In the genomic region with DNA sequence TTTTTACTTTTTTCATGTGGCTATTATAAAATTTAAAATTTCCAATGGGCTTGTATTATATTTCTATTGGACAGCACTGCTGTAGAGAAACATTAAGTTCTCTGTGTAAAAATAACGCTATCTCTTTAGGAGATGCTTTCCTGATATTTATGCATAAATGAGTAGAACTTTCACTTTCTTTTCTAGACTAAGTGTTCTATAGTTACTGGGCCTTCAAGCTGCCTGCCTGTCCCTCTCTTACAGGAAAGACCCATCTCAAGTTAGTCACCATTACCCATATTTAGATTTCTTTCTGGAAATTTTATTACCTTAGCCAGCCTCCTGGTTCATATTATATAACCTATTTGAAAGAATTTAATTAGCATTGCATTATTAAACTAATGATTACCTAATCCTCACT, we compare ENCODE assay signal across 2 cellular contexts.
TF ChIP-seq lines count a peak whose summit lies in the region.

No MANE protein-coding gene starts in this region.

TF ChIP-seq in SK-N-SH, 30 proteins besides CTCF, POLR2A, EP300 and RAD21 (continued from another document):
- TF ChIP-seq, protein P1, sequence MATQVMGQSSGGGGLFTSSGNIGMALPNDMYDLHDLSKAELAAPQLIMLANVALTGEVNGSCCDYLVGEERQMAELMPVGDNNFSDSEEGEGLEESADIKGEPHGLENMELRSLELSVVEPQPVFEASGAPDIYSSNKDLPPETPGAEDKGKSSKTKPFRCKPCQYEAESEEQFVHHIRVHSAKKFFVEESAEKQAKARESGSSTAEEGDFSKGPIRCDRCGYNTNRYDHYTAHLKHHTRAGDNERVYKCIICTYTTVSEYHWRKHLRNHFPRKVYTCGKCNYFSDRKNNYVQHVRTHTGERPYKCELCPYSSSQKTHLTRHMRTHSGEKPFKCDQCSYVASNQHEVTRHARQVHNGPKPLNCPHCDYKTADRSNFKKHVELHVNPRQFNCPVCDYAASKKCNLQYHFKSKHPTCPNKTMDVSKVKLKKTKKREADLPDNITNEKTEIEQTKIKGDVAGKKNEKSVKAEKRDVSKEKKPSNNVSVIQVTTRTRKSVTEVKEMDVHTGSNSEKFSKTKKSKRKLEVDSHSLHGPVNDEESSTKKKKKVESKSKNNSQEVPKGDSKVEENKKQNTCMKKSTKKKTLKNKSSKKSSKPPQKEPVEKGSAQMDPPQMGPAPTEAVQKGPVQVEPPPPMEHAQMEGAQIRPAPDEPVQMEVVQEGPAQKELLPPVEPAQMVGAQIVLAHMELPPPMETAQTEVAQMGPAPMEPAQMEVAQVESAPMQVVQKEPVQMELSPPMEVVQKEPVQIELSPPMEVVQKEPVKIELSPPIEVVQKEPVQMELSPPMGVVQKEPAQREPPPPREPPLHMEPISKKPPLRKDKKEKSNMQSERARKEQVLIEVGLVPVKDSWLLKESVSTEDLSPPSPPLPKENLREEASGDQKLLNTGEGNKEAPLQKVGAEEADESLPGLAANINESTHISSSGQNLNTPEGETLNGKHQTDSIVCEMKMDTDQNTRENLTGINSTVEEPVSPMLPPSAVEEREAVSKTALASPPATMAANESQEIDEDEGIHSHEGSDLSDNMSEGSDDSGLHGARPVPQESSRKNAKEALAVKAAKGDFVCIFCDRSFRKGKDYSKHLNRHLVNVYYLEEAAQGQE (IDR thresholded peaks at IDR 0.05; ENCODE audit: low read depth, low read length), result no peak
- no peak for TF ChIP-seq NRF1 (IDR thresholded peaks at IDR 0.05; ENCODE audit: low read depth, low read length)
- TF ChIP-seq JUND (IDR thresholded peaks at IDR 0.05), result no peak
- no peak for TF ChIP-seq RXRA (IDR thresholded peaks at IDR 0.05; ENCODE audit: borderline replicate concordance, low read depth)
- TF ChIP-seq GATA2 (CRISPR knock-in tag; IDR thresholded peaks at IDR 0.05), result no peak
- TF ChIP-seq MXI1 (IDR thresholded peaks at IDR 0.05; ENCODE audit: low read depth, low read length), result no peak
- TF ChIP-seq FOXM1 (IDR thresholded peaks at IDR 0.05; ENCODE audit: low read depth), result no peak
- no peak for TF ChIP-seq TEAD4 (IDR thresholded peaks at IDR 0.05; ENCODE audit: borderline replicate concordance, insufficient read depth)
- no peak for TF ChIP-seq NFIC (IDR thresholded peaks at IDR 0.05; ENCODE audit: borderline replicate concordance)
- no peak for TF ChIP-seq EZH2phosphoT487 (IDR thresholded peaks at IDR 0.05; ENCODE audit: borderline replicate concordance, low read depth)
- TF ChIP-seq ELF1 (IDR thresholded peaks at IDR 0.05), result no peak
- TF ChIP-seq, protein P2, sequence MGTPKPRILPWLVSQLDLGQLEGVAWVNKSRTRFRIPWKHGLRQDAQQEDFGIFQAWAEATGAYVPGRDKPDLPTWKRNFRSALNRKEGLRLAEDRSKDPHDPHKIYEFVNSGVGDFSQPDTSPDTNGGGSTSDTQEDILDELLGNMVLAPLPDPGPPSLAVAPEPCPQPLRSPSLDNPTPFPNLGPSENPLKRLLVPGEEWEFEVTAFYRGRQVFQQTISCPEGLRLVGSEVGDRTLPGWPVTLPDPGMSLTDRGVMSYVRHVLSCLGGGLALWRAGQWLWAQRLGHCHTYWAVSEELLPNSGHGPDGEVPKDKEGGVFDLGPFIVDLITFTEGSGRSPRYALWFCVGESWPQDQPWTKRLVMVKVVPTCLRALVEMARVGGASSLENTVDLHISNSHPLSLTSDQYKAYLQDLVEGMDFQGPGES (IDR thresholded peaks at IDR 0.05; ENCODE audit: low read depth, low read length), result no peak
- TF ChIP-seq, protein P3, sequence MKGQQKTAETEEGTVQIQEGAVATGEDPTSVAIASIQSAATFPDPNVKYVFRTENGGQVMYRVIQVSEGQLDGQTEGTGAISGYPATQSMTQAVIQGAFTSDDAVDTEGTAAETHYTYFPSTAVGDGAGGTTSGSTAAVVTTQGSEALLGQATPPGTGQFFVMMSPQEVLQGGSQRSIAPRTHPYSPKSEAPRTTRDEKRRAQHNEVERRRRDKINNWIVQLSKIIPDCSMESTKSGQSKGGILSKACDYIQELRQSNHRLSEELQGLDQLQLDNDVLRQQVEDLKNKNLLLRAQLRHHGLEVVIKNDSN (IDR thresholded peaks at IDR 0.05; ENCODE audit: borderline replicate concordance, low read depth), result no peak
- no peak for TF ChIP-seq GABPA (IDR thresholded peaks at IDR 0.05; ENCODE audit: low read depth)
- no peak for TF ChIP-seq RFX5 (IDR thresholded peaks at IDR 0.05; ENCODE audit: low read length)

TF ChIP-seq in SK-N-SH treated with all-trans-retinoic acid at 6 μM for 48 hours, 23 proteins besides CTCF, POLR2A, EP300 and RAD21 (continued from another document):
- TF ChIP-seq, protein P4, sequence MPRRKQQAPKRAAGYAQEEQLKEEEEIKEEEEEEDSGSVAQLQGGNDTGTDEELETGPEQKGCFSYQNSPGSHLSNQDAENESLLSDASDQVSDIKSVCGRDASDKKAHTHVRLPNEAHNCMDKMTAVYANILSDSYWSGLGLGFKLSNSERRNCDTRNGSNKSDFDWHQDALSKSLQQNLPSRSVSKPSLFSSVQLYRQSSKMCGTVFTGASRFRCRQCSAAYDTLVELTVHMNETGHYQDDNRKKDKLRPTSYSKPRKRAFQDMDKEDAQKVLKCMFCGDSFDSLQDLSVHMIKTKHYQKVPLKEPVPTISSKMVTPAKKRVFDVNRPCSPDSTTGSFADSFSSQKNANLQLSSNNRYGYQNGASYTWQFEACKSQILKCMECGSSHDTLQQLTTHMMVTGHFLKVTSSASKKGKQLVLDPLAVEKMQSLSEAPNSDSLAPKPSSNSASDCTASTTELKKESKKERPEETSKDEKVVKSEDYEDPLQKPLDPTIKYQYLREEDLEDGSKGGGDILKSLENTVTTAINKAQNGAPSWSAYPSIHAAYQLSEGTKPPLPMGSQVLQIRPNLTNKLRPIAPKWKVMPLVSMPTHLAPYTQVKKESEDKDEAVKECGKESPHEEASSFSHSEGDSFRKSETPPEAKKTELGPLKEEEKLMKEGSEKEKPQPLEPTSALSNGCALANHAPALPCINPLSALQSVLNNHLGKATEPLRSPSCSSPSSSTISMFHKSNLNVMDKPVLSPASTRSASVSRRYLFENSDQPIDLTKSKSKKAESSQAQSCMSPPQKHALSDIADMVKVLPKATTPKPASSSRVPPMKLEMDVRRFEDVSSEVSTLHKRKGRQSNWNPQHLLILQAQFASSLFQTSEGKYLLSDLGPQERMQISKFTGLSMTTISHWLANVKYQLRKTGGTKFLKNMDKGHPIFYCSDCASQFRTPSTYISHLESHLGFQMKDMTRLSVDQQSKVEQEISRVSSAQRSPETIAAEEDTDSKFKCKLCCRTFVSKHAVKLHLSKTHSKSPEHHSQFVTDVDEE (CRISPR knock-in tag; IDR thresholded peaks at IDR 0.05), result no peak
- no peak for TF ChIP-seq ZNF70 (CRISPR knock-in tag; IDR thresholded peaks at IDR 0.05)
- no peak for TF ChIP-seq ISL1 (CRISPR knock-in tag; IDR thresholded peaks at IDR 0.05)
